Comparison of ENCODE assay signal across 8 cellular contexts in genomic region chr5:77133061-77133758, GRCh38. TPM values are rescaled to one million over a fixed set of nuclear protein-coding genes. Genes with fewer than 3 reads are reported as not detected.
DNase-seq lines count a peak whose midpoint lies in the region; ATAC-seq and TF ChIP-seq lines count a peak whose summit lies in the region.

No MANE protein-coding gene starts in this region.

- H3K27ac ChIP-seq in RWPE2 (ENCODE audit: poor library complexity, severe bottlenecking) (peak overlapping the region; percentile 14), GM23338 (ENCODE audit: low read depth) (no peak overlapping the region)
- H3K27ac ChIP-seq in CD8-positive, alpha-beta T cell (ENCODE audit: low read depth, low read length) = no peak overlapping the region

- no peaks in the 10 kb centered on the region for H3F3A ChIP-seq in GM23338 (replicated peaks; ENCODE audit: low read depth)

- H3K4me2 ChIP-seq in GM23338 = no peak overlapping the region

- H3K4me3 ChIP-seq in RWPE2 (ENCODE audit: severe bottlenecking) = no peak overlapping the region
- H3K4me3 ChIP-seq in foreskin fibroblast (ENCODE audit: low read depth in 1 of 2, low read length in 2 of 2) = no peak overlapping the region
- H3K4me3 ChIP-seq in CD8-positive, alpha-beta T cell (ENCODE audit: low read depth, low read length) = no peak overlapping the region
- H3K4me3 ChIP-seq in GM23338 = no peak overlapping the region

- H3K27ac Mint-ChIP-seq in CD8-positive, alpha-beta T cell = no peak overlapping the region
- H3K27ac Mint-ChIP-seq in GM23338 = no peak overlapping the region

- no peaks in the 10 kb centered on the region for H3K9me3 ChIP-seq in RWPE2 (ENCODE audit: severe bottlenecking)
- no peaks in the 10 kb centered on the region for H3K9me3 ChIP-seq in CD8-positive, alpha-beta T cell (ENCODE audit: low read length)

- DNase-seq in ELR (ENCODE audit: low read depth) (peak; percentile 97), RWPE2 (ENCODE audit: low spot score) (peak; percentile 93), foreskin fibroblast (peak; percentile 96 to 99), putamen (ENCODE audit: low spot score) (peak; percentile 89), GM23338 (ENCODE audit: low spot score) (no peak)
- DNase-seq in activated effector memory CD4-positive, alpha-beta T cell treated with anti-CD3 and anti-CD28 coated beads, Interleukin-2, amount 50 U/mL, for 16 hours = no peak
- DNase-seq in CD8-positive, alpha-beta T cell = no peak

- TF ChIP-seq CTCF in RWPE2 (IDR thresholded peaks at IDR 0.05; ENCODE audit: poor library complexity, severe bottlenecking) (no peak), foreskin fibroblast (IDR thresholded peaks at IDR 0.05; ENCODE audit: low read depth, low read length) (no peak), GM23338 (conservative IDR thresholded peaks at IDR 0.05; ENCODE audit: low read depth in 2 of 2) (no peak)
- no peak for TF ChIP-seq CTCF in CD8-positive, alpha-beta T cell (IDR thresholded peaks at IDR 0.05)

- H3K9me2 ChIP-seq in GM23338 (ENCODE audit: insufficient read depth) = no peaks in the 10 kb centered on the region

- peaks cover 2% of the 10 kb centered on the region for H3K27me3 Mint-ChIP-seq in CD8-positive, alpha-beta T cell (ENCODE audit: low read depth)
- H3K27me3 Mint-ChIP-seq in GM23338 (ENCODE audit: insufficient read depth, low read depth, poor library complexity) = no peaks in the 10 kb centered on the region

- POLR2A ChIA-PET in CD8-positive, alpha-beta T cell (lab: Charles Lee) = no interaction called here

- no peaks in the 10 kb centered on the region for H3K36me3 ChIP-seq in RWPE2 (ENCODE audit: low read depth)
- H3K36me3 ChIP-seq in CD8-positive, alpha-beta T cell (ENCODE audit: insufficient read depth, low read length) = no peaks in the 10 kb centered on the region
- no peaks in the 10 kb centered on the region for H3K36me3 ChIP-seq in GM23338 (ENCODE audit: insufficient read depth)

- no peak overlapping the region for H3K4me3 Mint-ChIP-seq in CD8-positive, alpha-beta T cell
- no peak overlapping the region for H3K4me3 Mint-ChIP-seq in GM23338

- no peaks in the 10 kb centered on the region; the same call in 1 of the 2 replicates for H4K20me1 ChIP-seq in GM23338 (replicated peaks; ENCODE audit: insufficient read depth)

- intact Hi-C loops in CD8-positive, alpha-beta T cell (cut with DNase I, micrococcal nuclease) = no loop called here

- CTCF ChIA-PET in CD8-positive, alpha-beta T cell (lab: Charles Lee) = interaction anchor here (1.5 kb wide), 1 partner anchor 359 kb away, joined by 7 read pairs; the partner anchor contains the start of gene WDR41

- H3K36me3 Mint-ChIP-seq in CD8-positive, alpha-beta T cell = no peaks in the 10 kb centered on the region
- H3K36me3 Mint-ChIP-seq in GM23338 (ENCODE audit: low read depth) = no peaks in the 10 kb centered on the region

- H3K27me3 ChIP-seq in RWPE2 (ENCODE audit: insufficient read depth, poor library complexity, severe bottlenecking) = no peaks in the 10 kb centered on the region
- H3K27me3 ChIP-seq in CD8-positive, alpha-beta T cell (ENCODE audit: insufficient read depth, low read length) = no peaks in the 10 kb centered on the region
- H3K27me3 ChIP-seq in GM23338 (ENCODE audit: insufficient read depth) = no peaks in the 10 kb centered on the region

- no peaks in the 10 kb centered on the region for H3K4me1 Mint-ChIP-seq in CD8-positive, alpha-beta T cell (ENCODE audit: low read depth)
- H3K4me1 Mint-ChIP-seq in GM23338 = 0 out of 3 replicates have a peak, but pooled peaks cover 4% of the 10 kb centered on the region

- no peaks in the 10 kb centered on the region for H3K9me3 Mint-ChIP-seq in CD8-positive, alpha-beta T cell
- no peaks in the 10 kb centered on the region for H3K9me3 Mint-ChIP-seq in GM23338

- H3K4me1 ChIP-seq in RWPE2 (ENCODE audit: insufficient read depth, poor library complexity, severe bottlenecking) = peaks cover 12% of the 10 kb centered on the region
- no peaks in the 10 kb centered on the region for H3K4me1 ChIP-seq in CD8-positive, alpha-beta T cell (ENCODE audit: insufficient read depth, low read length)
- H3K4me1 ChIP-seq in GM23338 (ENCODE audit: insufficient read depth) = no peaks in the 10 kb centered on the region

- ATAC-seq in RWPE2 (ENCODE audit: low read depth) (peak; percentile 99), GM23338 (no peak), GM18520 (IDR thresholded peaks at IDR 0.05; ENCODE audit: unreplicated experiment) (no peak)
- ATAC-seq in CD8-positive, alpha-beta T cell = no peak

- no peak overlapping the region for H2AFZ ChIP-seq in GM23338

- H3K79me2 ChIP-seq in GM23338 (replicated peaks; ENCODE audit: insufficient read depth) = no peaks in the 10 kb centered on the region

TF ChIP-seq in GM23338, 12 proteins besides CTCF, POLR2A, EP300 and RAD21:
- no peak for TF ChIP-seq CREB1 (CRISPR knock-in tag; IDR thresholded peaks at IDR 0.05; ENCODE audit: low read depth)
- no peak for TF ChIP-seq ZNF462 (CRISPR knock-in tag; IDR thresholded peaks at IDR 0.05)
- TF ChIP-seq ETS1 (IDR thresholded peaks at IDR 0.05) = no peak
- TF ChIP-seq JUNB (IDR thresholded peaks at IDR 0.05; ENCODE audit: unreplicated experiment) = no peak
- TF ChIP-seq ZNF331 (CRISPR knock-in tag; IDR thresholded peaks at IDR 0.05; ENCODE audit: low read depth) = no peak
- TF ChIP-seq POLR2AphosphoS5 (IDR thresholded peaks at IDR 0.05; ENCODE audit: low read depth) = no peak
- no peak for TF ChIP-seq NANOG (IDR thresholded peaks at IDR 0.05; ENCODE audit: borderline replicate concordance)
- no peak for TF ChIP-seq EZH2 (IDR thresholded peaks at IDR 0.05; ENCODE audit: low read depth, unreplicated experiment)

RNA-seq across cellular contexts. Expression of gene ZBED3, which starts 46.1 kb away (rescaled TPM):
- total RNA-seq in CD8-positive, alpha-beta T cell = 10 to 100 TPM; 11.6 to 12.3 TPM
- total RNA-seq in GM23338 (2014; rRNA removed; shearing (Covaris generic)) = 8.0 and 9.3 TPM in 2 replicates
- 4.2 and 6.4 TPM in 2 replicates for polyA plus RNA-seq in GM23338 (2016; fragmentation: Nextera tagmentation; extraction: Ambion mirVana)

Comparison
In these comparisons a context has a peak if more than half of its experiments do, and no peak if none do; other contexts are left out.
1. DNase-seq: peak in ELR (single experiment), RWPE2 (single experiment), foreskin fibroblast (2 of 2) and putamen (single experiment); none in activated effector memory CD4-positive, alpha-beta T cell treated with anti-CD3 and anti-CD28 coated beads, Interleukin-2, amount 50 U/mL, for 16 hours (single experiment), CD8-positive, alpha-beta T cell (0 of 7) and GM23338 (single experiment).